9 cellular contexts compared by ENCODE assay signal in genomic region chr9:121286688-121286972, GRCh38. TPM values are rescaled to one million over a fixed set of nuclear protein-coding genes. Genes with fewer than 3 reads are reported as not detected.
DNase-seq lines count a peak whose midpoint lies in the region; TF ChIP-seq lines count a peak whose summit lies in the region.
"Had no signal": no experiment of that assay in that cellular context is flagged by ENCODE, and none has a peak within 500 bp of the region (broad histone marks: within the 10 kb centered on the region; RNA-seq: fewer than 3 reads in every experiment).

No MANE protein-coding gene starts in this region.

- H3K4me3 Mint-ChIP-seq in dendritic cell treated with granulocyte-macrophage colony-stimulating factor and Interleukin-4, amounts not matched to agents 40 ng/mL and 50 ng/mL, for 4 days, result peak overlapping the region; percentile 67

- H3K4me1 Mint-ChIP-seq in dendritic cell treated with granulocyte-macrophage colony-stimulating factor and Interleukin-4, amounts not matched to agents 40 ng/mL and 50 ng/mL, for 4 days (ENCODE audit: low read depth), result peaks cover 87% of the 10 kb centered on the region

- peak overlapping the region in 1 of 2 donors; percentile 28 for H3K4me3 ChIP-seq in muscle layer of colon (ENCODE audit: low read depth in 1 of 2, low read length in 2 of 2)
- no peak overlapping the region for H3K4me3 ChIP-seq in thyroid gland (replicated peaks in 1 of 3)

- H3K36me3 ChIP-seq in muscle layer of colon (ENCODE audit: insufficient read depth, low read length), result peaks cover 13% of the 10 kb centered on the region
- H3K36me3 ChIP-seq in thyroid gland, result no peaks in the 10 kb centered on the region

- no peak for TF ChIP-seq CTCF in thyroid gland (IDR thresholded peaks at IDR 0.05)

- H3K4me1 ChIP-seq in muscle layer of colon (ENCODE audit: insufficient read depth, low read length) (peaks cover 89% of the 10 kb centered on the region), thyroid gland (peaks cover 78 to 86% of the 10 kb centered on the region in 2 donors)

- H3K36me3 Mint-ChIP-seq in dendritic cell treated with granulocyte-macrophage colony-stimulating factor and Interleukin-4, amounts not matched to agents 40 ng/mL and 50 ng/mL, for 4 days (ENCODE audit: low read depth), result peaks cover 85% of the 10 kb centered on the region

- TF ChIP-seq POLR2A in thyroid gland (IDR thresholded peaks at IDR 0.05), result no peak

- peak overlapping the region; percentile 98 for H3K27ac Mint-ChIP-seq in dendritic cell treated with granulocyte-macrophage colony-stimulating factor and Interleukin-4, amounts not matched to agents 40 ng/mL and 50 ng/mL, for 4 days

- WGBS in thyroid gland, 2 donors, result 52 to 70% methylated on average over 2 of the region's 2 CpGs

- peak; percentile 63 for DNase-seq in NCI-H2029 treated with DMSO at 0.1 percent for 48 hours (lab: John Stamatoyannopoulos, UW)
- no peak for DNase-seq in NCI-H2029 (lab: John Stamatoyannopoulos, UW)
- DNase-seq in thyroid gland, result no peak
- no peak for DNase-seq in kidney glomerular epithelial cell (lab: John Stamatoyannopoulos, UW)
- DNase-seq in NCI-H1417 treated with DMSO at 0.1 percent for 48 hours (lab: John Stamatoyannopoulos, UW), result no peak
- DNase-seq in NCI-H1048 (lab: John Stamatoyannopoulos, UW), result no peak
- DNase-seq: activated CD4-positive, CD25-positive, alpha-beta regulatory T cell had no signal

- H3K9me3 ChIP-seq in muscle layer of colon (ENCODE audit: low read length) (no peaks in the 10 kb centered on the region), thyroid gland (no peaks in the 10 kb centered on the region)

- intact Hi-C loops in dendritic cell treated with granulocyte-macrophage colony-stimulating factor and Interleukin-4, amounts not matched to agents 40 ng/mL and 50 ng/mL, for 4 days (cut with micrococcal nuclease), result no loop called here
- intact Hi-C loops in thyroid gland (cut with DNase I), result no loop called here

- peak overlapping the region; percentile 96 for H3K27ac ChIP-seq in muscle layer of colon (ENCODE audit: low read depth, low read length)
- H3K27ac ChIP-seq in thyroid gland, result peak overlapping the region; percentile 84 to 95 (median 93)

- H3K27me3 ChIP-seq in muscle layer of colon (ENCODE audit: control insufficient read depth in 1 of 2, insufficient read depth in 2 of 2, low read length in 2 of 2), result no peaks in the 10 kb centered on the region
- H3K27me3 ChIP-seq in thyroid gland, result no peaks in the 10 kb centered on the region

- H3K9me3 Mint-ChIP-seq in dendritic cell treated with granulocyte-macrophage colony-stimulating factor and Interleukin-4, amounts not matched to agents 40 ng/mL and 50 ng/mL, for 4 days, result no peaks in the 10 kb centered on the region

- no peaks in the 10 kb centered on the region for H3K27me3 Mint-ChIP-seq in dendritic cell treated with granulocyte-macrophage colony-stimulating factor and Interleukin-4, amounts not matched to agents 40 ng/mL and 50 ng/mL, for 4 days

- peak overlapping the region; percentile 63 for H3K9ac ChIP-seq in muscle layer of colon (ENCODE audit: low read length)

RNA-seq across cellular contexts. Expression of gene GSN, which starts 18.7 kb away (rescaled TPM):
- total RNA-seq in thyroid gland, result 1,000 to 10,000 TPM; 1,151 to 1,624 (median 1,443) TPM
